In the genomic region with DNA sequence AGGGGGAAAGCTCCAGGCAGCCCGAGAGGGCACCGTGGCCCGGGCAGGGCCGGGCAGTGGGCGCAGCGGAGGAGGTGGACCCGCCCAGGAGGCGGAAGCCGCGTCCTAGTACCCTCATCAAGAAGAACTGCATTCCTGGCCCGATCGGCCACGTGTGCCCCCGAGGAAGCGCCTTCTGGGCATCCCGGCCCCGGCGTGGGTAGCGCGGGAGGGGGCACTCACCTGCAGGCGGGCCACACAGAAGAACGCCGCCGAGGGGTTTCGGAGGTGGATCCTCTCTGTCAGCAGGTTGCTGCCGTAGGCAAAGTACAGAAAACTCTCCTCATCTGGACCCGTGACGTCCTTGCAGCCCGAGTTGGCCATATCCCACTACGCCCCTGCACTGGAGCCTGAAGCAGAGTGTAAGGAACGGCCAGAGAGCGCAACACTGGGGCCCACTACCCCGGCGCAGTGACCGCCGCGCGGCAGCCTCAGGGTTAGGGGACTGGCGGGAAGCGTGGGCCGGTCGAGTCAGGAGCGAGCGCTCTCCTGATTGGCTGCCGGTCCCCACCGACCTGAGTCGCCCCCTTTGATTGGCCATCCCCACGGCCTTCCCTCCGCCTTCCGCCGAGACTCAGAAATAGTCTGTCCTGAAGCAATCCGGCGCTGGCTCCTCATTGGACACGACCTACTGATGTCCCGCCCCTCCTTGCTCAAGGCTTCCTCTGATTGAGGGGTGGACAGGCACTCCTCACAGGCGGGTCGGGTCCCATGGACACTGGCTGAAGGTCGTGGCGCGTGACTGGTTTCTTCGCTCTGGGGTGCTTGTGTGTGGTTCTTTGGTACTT, we compare ENCODE assay signal across 1 cellular context.
TF ChIP-seq lines count a peak whose summit lies in the region.

A gene with protein sequence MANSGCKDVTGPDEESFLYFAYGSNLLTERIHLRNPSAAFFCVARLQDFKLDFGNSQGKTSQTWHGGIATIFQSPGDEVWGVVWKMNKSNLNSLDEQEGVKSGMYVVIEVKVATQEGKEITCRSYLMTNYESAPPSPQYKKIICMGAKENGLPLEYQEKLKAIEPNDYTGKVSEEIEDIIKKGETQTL (minus strand): TSS at position 483 of the 827 bp plus-strand sequence. CDS start 120 bp downstream, at position 363.

TF ChIP-seq in K562, 482 proteins besides CTCF, POLR2A, EP300 and RAD21 (continued from another document and continues in another):
- TF ChIP-seq, protein P1, sequence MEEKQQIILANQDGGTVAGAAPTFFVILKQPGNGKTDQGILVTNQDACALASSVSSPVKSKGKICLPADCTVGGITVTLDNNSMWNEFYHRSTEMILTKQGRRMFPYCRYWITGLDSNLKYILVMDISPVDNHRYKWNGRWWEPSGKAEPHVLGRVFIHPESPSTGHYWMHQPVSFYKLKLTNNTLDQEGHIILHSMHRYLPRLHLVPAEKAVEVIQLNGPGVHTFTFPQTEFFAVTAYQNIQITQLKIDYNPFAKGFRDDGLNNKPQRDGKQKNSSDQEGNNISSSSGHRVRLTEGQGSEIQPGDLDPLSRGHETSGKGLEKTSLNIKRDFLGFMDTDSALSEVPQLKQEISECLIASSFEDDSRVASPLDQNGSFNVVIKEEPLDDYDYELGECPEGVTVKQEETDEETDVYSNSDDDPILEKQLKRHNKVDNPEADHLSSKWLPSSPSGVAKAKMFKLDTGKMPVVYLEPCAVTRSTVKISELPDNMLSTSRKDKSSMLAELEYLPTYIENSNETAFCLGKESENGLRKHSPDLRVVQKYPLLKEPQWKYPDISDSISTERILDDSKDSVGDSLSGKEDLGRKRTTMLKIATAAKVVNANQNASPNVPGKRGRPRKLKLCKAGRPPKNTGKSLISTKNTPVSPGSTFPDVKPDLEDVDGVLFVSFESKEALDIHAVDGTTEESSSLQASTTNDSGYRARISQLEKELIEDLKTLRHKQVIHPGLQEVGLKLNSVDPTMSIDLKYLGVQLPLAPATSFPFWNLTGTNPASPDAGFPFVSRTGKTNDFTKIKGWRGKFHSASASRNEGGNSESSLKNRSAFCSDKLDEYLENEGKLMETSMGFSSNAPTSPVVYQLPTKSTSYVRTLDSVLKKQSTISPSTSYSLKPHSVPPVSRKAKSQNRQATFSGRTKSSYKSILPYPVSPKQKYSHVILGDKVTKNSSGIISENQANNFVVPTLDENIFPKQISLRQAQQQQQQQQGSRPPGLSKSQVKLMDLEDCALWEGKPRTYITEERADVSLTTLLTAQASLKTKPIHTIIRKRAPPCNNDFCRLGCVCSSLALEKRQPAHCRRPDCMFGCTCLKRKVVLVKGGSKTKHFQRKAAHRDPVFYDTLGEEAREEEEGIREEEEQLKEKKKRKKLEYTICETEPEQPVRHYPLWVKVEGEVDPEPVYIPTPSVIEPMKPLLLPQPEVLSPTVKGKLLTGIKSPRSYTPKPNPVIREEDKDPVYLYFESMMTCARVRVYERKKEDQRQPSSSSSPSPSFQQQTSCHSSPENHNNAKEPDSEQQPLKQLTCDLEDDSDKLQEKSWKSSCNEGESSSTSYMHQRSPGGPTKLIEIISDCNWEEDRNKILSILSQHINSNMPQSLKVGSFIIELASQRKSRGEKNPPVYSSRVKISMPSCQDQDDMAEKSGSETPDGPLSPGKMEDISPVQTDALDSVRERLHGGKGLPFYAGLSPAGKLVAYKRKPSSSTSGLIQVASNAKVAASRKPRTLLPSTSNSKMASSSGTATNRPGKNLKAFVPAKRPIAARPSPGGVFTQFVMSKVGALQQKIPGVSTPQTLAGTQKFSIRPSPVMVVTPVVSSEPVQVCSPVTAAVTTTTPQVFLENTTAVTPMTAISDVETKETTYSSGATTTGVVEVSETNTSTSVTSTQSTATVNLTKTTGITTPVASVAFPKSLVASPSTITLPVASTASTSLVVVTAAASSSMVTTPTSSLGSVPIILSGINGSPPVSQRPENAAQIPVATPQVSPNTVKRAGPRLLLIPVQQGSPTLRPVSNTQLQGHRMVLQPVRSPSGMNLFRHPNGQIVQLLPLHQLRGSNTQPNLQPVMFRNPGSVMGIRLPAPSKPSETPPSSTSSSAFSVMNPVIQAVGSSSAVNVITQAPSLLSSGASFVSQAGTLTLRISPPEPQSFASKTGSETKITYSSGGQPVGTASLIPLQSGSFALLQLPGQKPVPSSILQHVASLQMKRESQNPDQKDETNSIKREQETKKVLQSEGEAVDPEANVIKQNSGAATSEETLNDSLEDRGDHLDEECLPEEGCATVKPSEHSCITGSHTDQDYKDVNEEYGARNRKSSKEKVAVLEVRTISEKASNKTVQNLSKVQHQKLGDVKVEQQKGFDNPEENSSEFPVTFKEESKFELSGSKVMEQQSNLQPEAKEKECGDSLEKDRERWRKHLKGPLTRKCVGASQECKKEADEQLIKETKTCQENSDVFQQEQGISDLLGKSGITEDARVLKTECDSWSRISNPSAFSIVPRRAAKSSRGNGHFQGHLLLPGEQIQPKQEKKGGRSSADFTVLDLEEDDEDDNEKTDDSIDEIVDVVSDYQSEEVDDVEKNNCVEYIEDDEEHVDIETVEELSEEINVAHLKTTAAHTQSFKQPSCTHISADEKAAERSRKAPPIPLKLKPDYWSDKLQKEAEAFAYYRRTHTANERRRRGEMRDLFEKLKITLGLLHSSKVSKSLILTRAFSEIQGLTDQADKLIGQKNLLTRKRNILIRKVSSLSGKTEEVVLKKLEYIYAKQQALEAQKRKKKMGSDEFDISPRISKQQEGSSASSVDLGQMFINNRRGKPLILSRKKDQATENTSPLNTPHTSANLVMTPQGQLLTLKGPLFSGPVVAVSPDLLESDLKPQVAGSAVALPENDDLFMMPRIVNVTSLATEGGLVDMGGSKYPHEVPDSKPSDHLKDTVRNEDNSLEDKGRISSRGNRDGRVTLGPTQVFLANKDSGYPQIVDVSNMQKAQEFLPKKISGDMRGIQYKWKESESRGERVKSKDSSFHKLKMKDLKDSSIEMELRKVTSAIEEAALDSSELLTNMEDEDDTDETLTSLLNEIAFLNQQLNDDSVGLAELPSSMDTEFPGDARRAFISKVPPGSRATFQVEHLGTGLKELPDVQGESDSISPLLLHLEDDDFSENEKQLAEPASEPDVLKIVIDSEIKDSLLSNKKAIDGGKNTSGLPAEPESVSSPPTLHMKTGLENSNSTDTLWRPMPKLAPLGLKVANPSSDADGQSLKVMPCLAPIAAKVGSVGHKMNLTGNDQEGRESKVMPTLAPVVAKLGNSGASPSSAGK (IDR thresholded peaks at IDR 0.05) = peak; percentile 87
- TF ChIP-seq ZKSCAN3 (CRISPR knock-in tag; IDR thresholded peaks at IDR 0.05) = no peak
- TF ChIP-seq EZH2 (IDR thresholded peaks at IDR 0.05; ENCODE audit: borderline replicate concordance, low read depth, low read length) = no peak
- TF ChIP-seq, protein P2, sequence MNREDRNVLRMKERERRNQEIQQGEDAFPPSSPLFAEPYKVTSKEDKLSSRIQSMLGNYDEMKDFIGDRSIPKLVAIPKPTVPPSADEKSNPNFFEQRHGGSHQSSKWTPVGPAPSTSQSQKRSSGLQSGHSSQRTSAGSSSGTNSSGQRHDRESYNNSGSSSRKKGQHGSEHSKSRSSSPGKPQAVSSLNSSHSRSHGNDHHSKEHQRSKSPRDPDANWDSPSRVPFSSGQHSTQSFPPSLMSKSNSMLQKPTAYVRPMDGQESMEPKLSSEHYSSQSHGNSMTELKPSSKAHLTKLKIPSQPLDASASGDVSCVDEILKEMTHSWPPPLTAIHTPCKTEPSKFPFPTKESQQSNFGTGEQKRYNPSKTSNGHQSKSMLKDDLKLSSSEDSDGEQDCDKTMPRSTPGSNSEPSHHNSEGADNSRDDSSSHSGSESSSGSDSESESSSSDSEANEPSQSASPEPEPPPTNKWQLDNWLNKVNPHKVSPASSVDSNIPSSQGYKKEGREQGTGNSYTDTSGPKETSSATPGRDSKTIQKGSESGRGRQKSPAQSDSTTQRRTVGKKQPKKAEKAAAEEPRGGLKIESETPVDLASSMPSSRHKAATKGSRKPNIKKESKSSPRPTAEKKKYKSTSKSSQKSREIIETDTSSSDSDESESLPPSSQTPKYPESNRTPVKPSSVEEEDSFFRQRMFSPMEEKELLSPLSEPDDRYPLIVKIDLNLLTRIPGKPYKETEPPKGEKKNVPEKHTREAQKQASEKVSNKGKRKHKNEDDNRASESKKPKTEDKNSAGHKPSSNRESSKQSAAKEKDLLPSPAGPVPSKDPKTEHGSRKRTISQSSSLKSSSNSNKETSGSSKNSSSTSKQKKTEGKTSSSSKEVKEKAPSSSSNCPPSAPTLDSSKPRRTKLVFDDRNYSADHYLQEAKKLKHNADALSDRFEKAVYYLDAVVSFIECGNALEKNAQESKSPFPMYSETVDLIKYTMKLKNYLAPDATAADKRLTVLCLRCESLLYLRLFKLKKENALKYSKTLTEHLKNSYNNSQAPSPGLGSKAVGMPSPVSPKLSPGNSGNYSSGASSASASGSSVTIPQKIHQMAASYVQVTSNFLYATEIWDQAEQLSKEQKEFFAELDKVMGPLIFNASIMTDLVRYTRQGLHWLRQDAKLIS (CRISPR knock-in tag; IDR thresholded peaks at IDR 0.05) = 0 out of 2 replicates have a peak, but pooled peaks have one; percentile 28
- TF ChIP-seq ASH1L (IDR thresholded peaks at IDR 0.05; ENCODE audit: borderline replicate concordance, low read depth, partially characterized antibody) = peak; percentile 96
- TF ChIP-seq, protein P3, sequence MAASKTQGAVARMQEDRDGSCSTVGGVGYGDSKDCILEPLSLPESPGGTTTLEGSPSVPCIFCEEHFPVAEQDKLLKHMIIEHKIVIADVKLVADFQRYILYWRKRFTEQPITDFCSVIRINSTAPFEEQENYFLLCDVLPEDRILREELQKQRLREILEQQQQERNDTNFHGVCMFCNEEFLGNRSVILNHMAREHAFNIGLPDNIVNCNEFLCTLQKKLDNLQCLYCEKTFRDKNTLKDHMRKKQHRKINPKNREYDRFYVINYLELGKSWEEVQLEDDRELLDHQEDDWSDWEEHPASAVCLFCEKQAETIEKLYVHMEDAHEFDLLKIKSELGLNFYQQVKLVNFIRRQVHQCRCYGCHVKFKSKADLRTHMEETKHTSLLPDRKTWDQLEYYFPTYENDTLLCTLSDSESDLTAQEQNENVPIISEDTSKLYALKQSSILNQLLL (CRISPR knock-in tag; IDR thresholded peaks at IDR 0.05; ENCODE audit: borderline replicate concordance) = no peak
- no peak for TF ChIP-seq FOXM1 (IDR thresholded peaks at IDR 0.05; ENCODE audit: low read depth)
- no peak for TF ChIP-seq FOXM1 (CRISPR knock-in tag; IDR thresholded peaks at IDR 0.05; ENCODE audit: low read depth)
- TF ChIP-seq, protein P4, sequence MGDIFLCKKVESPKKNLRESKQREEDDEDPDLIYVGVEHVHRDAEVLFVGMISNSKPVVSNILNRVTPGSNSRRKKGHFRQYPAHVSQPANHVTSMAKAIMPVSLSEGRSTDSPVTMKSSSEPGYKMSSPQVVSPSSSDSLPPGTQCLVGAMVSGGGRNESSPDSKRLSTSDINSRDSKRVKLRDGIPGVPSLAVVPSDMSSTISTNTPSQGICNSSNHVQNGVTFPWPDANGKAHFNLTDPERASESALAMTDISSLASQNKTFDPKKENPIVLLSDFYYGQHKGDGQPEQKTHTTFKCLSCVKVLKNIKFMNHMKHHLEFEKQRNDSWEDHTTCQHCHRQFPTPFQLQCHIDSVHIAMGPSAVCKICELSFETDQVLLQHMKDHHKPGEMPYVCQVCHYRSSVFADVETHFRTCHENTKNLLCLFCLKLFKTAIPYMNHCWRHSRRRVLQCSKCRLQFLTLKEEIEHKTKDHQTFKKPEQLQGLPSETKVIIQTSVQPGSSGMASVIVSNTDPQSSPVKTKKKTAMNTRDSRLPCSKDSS (IDR thresholded peaks at IDR 0.05; ENCODE audit: low read depth, partially characterized antibody) = no peak
- TF ChIP-seq CAMTA2 (CRISPR knock-in tag; conservative IDR thresholded peaks at IDR 0.05) = no peak
- no peak for TF ChIP-seq NCOA1 (IDR thresholded peaks at IDR 0.05; ENCODE audit: low read depth)
- no peak for TF ChIP-seq U2AF1 (optimal IDR thresholded peaks at IDR 0.05; ENCODE audit: low read depth, low read length)
- TF ChIP-seq, protein P5, sequence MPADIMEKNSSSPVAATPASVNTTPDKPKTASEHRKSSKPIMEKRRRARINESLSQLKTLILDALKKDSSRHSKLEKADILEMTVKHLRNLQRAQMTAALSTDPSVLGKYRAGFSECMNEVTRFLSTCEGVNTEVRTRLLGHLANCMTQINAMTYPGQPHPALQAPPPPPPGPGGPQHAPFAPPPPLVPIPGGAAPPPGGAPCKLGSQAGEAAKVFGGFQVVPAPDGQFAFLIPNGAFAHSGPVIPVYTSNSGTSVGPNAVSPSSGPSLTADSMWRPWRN (IDR thresholded peaks at IDR 0.05; ENCODE audit: low read depth) = no peak
- TF ChIP-seq FUS (optimal IDR thresholded peaks at IDR 0.05; ENCODE audit: low read depth, low read length) = no peak
- TF ChIP-seq ZNF551 (CRISPR knock-in tag; IDR thresholded peaks at IDR 0.05) = no peak
- TF ChIP-seq, protein P6, sequence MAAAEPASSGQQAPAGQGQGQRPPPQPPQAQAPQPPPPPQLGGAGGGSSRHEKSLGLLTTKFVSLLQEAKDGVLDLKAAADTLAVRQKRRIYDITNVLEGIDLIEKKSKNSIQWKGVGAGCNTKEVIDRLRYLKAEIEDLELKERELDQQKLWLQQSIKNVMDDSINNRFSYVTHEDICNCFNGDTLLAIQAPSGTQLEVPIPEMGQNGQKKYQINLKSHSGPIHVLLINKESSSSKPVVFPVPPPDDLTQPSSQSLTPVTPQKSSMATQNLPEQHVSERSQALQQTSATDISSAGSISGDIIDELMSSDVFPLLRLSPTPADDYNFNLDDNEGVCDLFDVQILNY (CRISPR knock-in tag; IDR thresholded peaks at IDR 0.05) = no peak
- TF ChIP-seq ZNF121 (CRISPR knock-in tag; conservative IDR thresholded peaks at IDR 0.05) = no peak
- no peak for TF ChIP-seq TRIM28 (IDR thresholded peaks at IDR 0.05)
- TF ChIP-seq U2AF2 (optimal IDR thresholded peaks at IDR 0.05; ENCODE audit: low read depth, low read length) = no peak
- TF ChIP-seq ZNF780A (CRISPR knock-in tag; IDR thresholded peaks at IDR 0.05) = no peak
- TF ChIP-seq MYC (IDR thresholded peaks at IDR 0.05; ENCODE audit: low read depth, low read length) = peak; percentile 79
- TF ChIP-seq MYC (CRISPR knock-in tag; IDR thresholded peaks at IDR 0.05; ENCODE audit: borderline replicate concordance, low read depth) = peak; percentile 84; the same call in 1 of the 2 replicates
- TF ChIP-seq, protein P7, sequence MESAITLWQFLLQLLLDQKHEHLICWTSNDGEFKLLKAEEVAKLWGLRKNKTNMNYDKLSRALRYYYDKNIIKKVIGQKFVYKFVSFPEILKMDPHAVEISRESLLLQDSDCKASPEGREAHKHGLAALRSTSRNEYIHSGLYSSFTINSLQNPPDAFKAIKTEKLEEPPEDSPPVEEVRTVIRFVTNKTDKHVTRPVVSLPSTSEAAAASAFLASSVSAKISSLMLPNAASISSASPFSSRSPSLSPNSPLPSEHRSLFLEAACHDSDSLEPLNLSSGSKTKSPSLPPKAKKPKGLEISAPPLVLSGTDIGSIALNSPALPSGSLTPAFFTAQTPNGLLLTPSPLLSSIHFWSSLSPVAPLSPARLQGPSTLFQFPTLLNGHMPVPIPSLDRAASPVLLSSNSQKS (CRISPR knock-in tag; IDR thresholded peaks at IDR 0.05) = no peak
- peak; percentile 85 for TF ChIP-seq CXXC5 (CRISPR knock-in tag; IDR thresholded peaks at IDR 0.05)
- TF ChIP-seq NFE2L1 (tag; IDR thresholded peaks at IDR 0.05; ENCODE audit: borderline replicate concordance, low read depth) = no peak
- peak; percentile 40 for TF ChIP-seq PHF20 (IDR thresholded peaks at IDR 0.05; ENCODE audit: partially characterized antibody)
- TF ChIP-seq ADNP (tag; IDR thresholded peaks at IDR 0.05) = no peak
